11 cellular contexts compared by ENCODE assay signal in genomic region chr19:54388803-54389144, GRCh38. TPM values are rescaled to one million over a fixed set of nuclear protein-coding genes. Genes with fewer than 3 reads are reported as not detected.
A peak's percentile ranks its signal among the peaks of the same experiment; 100 is the strongest.
DNase-seq lines count a peak whose midpoint lies in the region; ATAC-seq, FAIRE-seq and TF ChIP-seq lines count a peak whose summit lies in the region.
"Had no signal": no experiment of that assay in that cellular context is flagged by ENCODE, and none has a peak within 500 bp of the region (broad histone marks: within the 10 kb centered on the region; RNA-seq: fewer than 3 reads in every experiment).

No MANE protein-coding gene starts in this region.

- H3K4me2 ChIP-seq in astrocyte (ENCODE audit: low read length) = peak overlapping the region; percentile 66

- H3K27me3 Mint-ChIP-seq in CD4-positive, CD25-positive, alpha-beta regulatory T cell = peaks cover 16% of the 10 kb centered on the region
- H3K27me3 Mint-ChIP-seq in astrocyte (ENCODE audit: low read depth, unreplicated experiment) (peaks cover 28% of the 10 kb centered on the region), natural killer cell (ENCODE audit: low read depth in 2 of 2) (peaks cover 4 to 9% of the 10 kb centered on the region in 2 donors)

- H3K36me3 Mint-ChIP-seq in CD4-positive, CD25-positive, alpha-beta regulatory T cell = no peaks in the 10 kb centered on the region
- H3K36me3 Mint-ChIP-seq in astrocyte (ENCODE audit: low read depth, unreplicated experiment) (no peaks in the 10 kb centered on the region), natural killer cell (no peaks in the 10 kb centered on the region)

- peak overlapping the region; percentile 41 for H2AFZ ChIP-seq in astrocyte (ENCODE audit: low read depth, low read length)

- H3K9me3 Mint-ChIP-seq in CD4-positive, CD25-positive, alpha-beta regulatory T cell = no peaks in the 10 kb centered on the region
- H3K9me3 Mint-ChIP-seq in astrocyte (ENCODE audit: unreplicated experiment) (peaks cover 2% of the 10 kb centered on the region), natural killer cell (no peaks in the 10 kb centered on the region)

- no peaks in the 10 kb centered on the region for H4K20me1 ChIP-seq in astrocyte (ENCODE audit: insufficient read depth, low read length)

- H3K36me3 ChIP-seq in CD4-positive, CD25-positive, alpha-beta regulatory T cell (ENCODE audit: control insufficient read depth, insufficient read depth, low read length) = no peaks in the 10 kb centered on the region
- H3K36me3 ChIP-seq in HUES48 (ENCODE audit: control insufficient read depth, insufficient read depth, low read length) (no peaks in the 10 kb centered on the region), astrocyte (ENCODE audit: insufficient read depth, low read length) (no peaks in the 10 kb centered on the region)
- H3K36me3 ChIP-seq: cardiac muscle cell had no signal

- intact Hi-C loops in natural killer cell (cut with micrococcal nuclease) = loop anchor here (5.0 kb wide), 1 partner anchor 36 kb away; no protein-coding TSS in a partner anchor

- peaks cover 19 to 49% (median 33%) of the 10 kb centered on the region in 4 donors for H3K4me1 Mint-ChIP-seq in CD4-positive, CD25-positive, alpha-beta regulatory T cell
- H3K4me1 Mint-ChIP-seq in astrocyte (ENCODE audit: low read depth, unreplicated experiment) (peaks cover 3% of the 10 kb centered on the region), natural killer cell (peaks cover 25 to 41% of the 10 kb centered on the region in 2 donors)

- no peak for FAIRE-seq in astrocyte (lab: Jason Lieb, UNC)

- H3K27me3 ChIP-seq in CD4-positive, CD25-positive, alpha-beta regulatory T cell (ENCODE audit: control insufficient read depth, insufficient read depth, low read length) = no peaks in the 10 kb centered on the region
- H3K27me3 ChIP-seq in HUES48 (ENCODE audit: control insufficient read depth, insufficient read depth, low read length) (peaks cover 20% of the 10 kb centered on the region), astrocyte (ENCODE audit: insufficient read depth, low read length) (peaks cover 4% of the 10 kb centered on the region)

- peak overlapping the region; percentile 83 for H3K4me3 ChIP-seq in CD4-positive, CD25-positive, alpha-beta regulatory T cell (ENCODE audit: low read depth, low read length)
- peak overlapping the region; percentile 34; the same call in 1 of the 2 replicates for H3K4me3 ChIP-seq in HUES48 (ENCODE audit: low read depth, low read length)
- H3K4me3 ChIP-seq in astrocyte (ENCODE audit: insufficient read depth, low read depth, low read length) = no peak overlapping the region
- H3K4me3 ChIP-seq: cardiac muscle cell had no signal

- H3K4me1 ChIP-seq in CD4-positive, CD25-positive, alpha-beta regulatory T cell (ENCODE audit: control insufficient read depth, insufficient read depth, low read length, poor library complexity, severe bottlenecking) = peaks cover 35% of the 10 kb centered on the region
- peaks cover 12% of the 10 kb centered on the region for H3K4me1 ChIP-seq in HUES48 (ENCODE audit: control insufficient read depth, insufficient read depth, low read length)
- H3K4me1 ChIP-seq in astrocyte (ENCODE audit: insufficient read depth, low read length) = no peaks in the 10 kb centered on the region

- H3K27ac ChIP-seq in CD4-positive, CD25-positive, alpha-beta regulatory T cell (ENCODE audit: insufficient read depth, low read length, poor library complexity, severe bottlenecking) = peak overlapping the region; percentile 67
- H3K27ac ChIP-seq in HUES48 (ENCODE audit: low read depth, low read length) (no peak overlapping the region), astrocyte (ENCODE audit: low read depth, low read length) (no peak overlapping the region)
- H3K27ac ChIP-seq: cardiac muscle cell had no signal

- H3K9ac ChIP-seq in HUES48 (ENCODE audit: low read depth, low read length) (no peak overlapping the region), astrocyte (ENCODE audit: low read length) (no peak overlapping the region)

- no peaks in the 10 kb centered on the region for H3K79me2 ChIP-seq in astrocyte (ENCODE audit: insufficient read depth, low read length)

- H3K9me3 ChIP-seq in CD4-positive, CD25-positive, alpha-beta regulatory T cell (ENCODE audit: control insufficient read depth in 2 of 2, low read length in 2 of 2) = no peaks in the 10 kb centered on the region
- H3K9me3 ChIP-seq in HUES48 (ENCODE audit: control insufficient read depth, insufficient read depth, low read length) = no peaks in the 10 kb centered on the region
- H3K9me3 ChIP-seq in astrocyte (ENCODE audit: insufficient read depth, low read depth, low read length) = no peaks in the 10 kb centered on the region

- H3K4me3 Mint-ChIP-seq in CD4-positive, CD25-positive, alpha-beta regulatory T cell = peak overlapping the region; percentile 90 to 99 (median 91)
- H3K4me3 Mint-ChIP-seq in astrocyte (ENCODE audit: unreplicated experiment) (peak overlapping the region; percentile 55), natural killer cell (peak overlapping the region; percentile 95)

- TF ChIP-seq CTCF in astrocyte (IDR thresholded peaks at IDR 0.05; ENCODE audit: insufficient read depth, low read depth, low read length) = no peak
- TF ChIP-seq CTCF in natural killer cell (IDR thresholded peaks at IDR 0.05) = no peak

- peak overlapping the region; percentile 77 to 94 (median 88) for H3K27ac Mint-ChIP-seq in CD4-positive, CD25-positive, alpha-beta regulatory T cell
- no peak overlapping the region for H3K27ac Mint-ChIP-seq in astrocyte (ENCODE audit: unreplicated experiment)
- H3K27ac Mint-ChIP-seq in natural killer cell = peak overlapping the region; percentile 87 to 92

- peak; percentile 19 for ATAC-seq in CD4-positive, CD25-positive, alpha-beta regulatory T cell (ENCODE audit: low read depth in 2 of 2)
- ATAC-seq in natural killer cell (peak in 2 of 3 donors; percentile 23 to 50), HG03460 (IDR thresholded peaks at IDR 0.05; ENCODE audit: unreplicated experiment) (no peak)

- DNase-seq in CD4-positive, CD25-positive, alpha-beta regulatory T cell = peak in 1 of 3 donors; percentile 27
- no peak for DNase-seq in astrocyte (ENCODE audit: low read depth)
- no peak for DNase-seq in natural killer cell
- DNase-seq in NCI-H82 treated with DMSO at 0.1 percent for 48 hours (lab: John Stamatoyannopoulos, UW; ENCODE audit: unreplicated experiment) = no peak
- no peak for DNase-seq in activated gamma-delta T cell treated with Interleukin-2 at 50 U/mL for 16 hours
- DNase-seq in activated CD8-positive, alpha-beta memory T cell treated with anti-CD3 and anti-CD28 coated beads, Interleukin-2, amount 50 U/mL, for 48 hours = no peak
- DNase-seq: right cardiac atrium had no signal

RNA-seq across cellular contexts. Expression of gene LAIR1, which starts 24.0 kb away (rescaled TPM):
- 33.2 TPM for total RNA-seq in CD4-positive, CD25-positive, alpha-beta regulatory T cell
- 10 to 100 TPM; 39.3 to 61.8 (median 45.3) TPM for polyA plus RNA-seq in CD4-positive, CD25-positive, alpha-beta regulatory T cell
- total RNA-seq in astrocyte (not detected in 2 replicates), natural killer cell (100 to 1,000 TPM; 117 to 163 (median 156) TPM)
- total RNA-seq: cardiac muscle cell, NCI-H460 had no signal
- polyA plus RNA-seq: cardiac muscle cell had no signal

RNA-seq across cellular contexts. Expression of gene TTYH1, which starts 26.5 kb away (rescaled TPM):
- not detected for total RNA-seq in CD4-positive, CD25-positive, alpha-beta regulatory T cell
- polyA plus RNA-seq in CD4-positive, CD25-positive, alpha-beta regulatory T cell = under 1 TPM in 3 of 4 donors, not detected in 1; 0.17 to 1.00 (median 0.31) TPM
- 8.4 and 12.6 TPM in 2 replicates for total RNA-seq in astrocyte
- total RNA-seq in natural killer cell = under 1 TPM; 0.59 to 0.84 (median 0.65) TPM
- total RNA-seq: cardiac muscle cell, NCI-H460 had no signal

RNA-seq across cellular contexts. Expression of gene LILRA4, which starts 49.8 kb away (rescaled TPM):
- not detected for total RNA-seq in CD4-positive, CD25-positive, alpha-beta regulatory T cell
- not detected for polyA plus RNA-seq in CD4-positive, CD25-positive, alpha-beta regulatory T cell
- not detected in 2 replicates for total RNA-seq in astrocyte
- total RNA-seq in natural killer cell = 1 to 10 TPM in 2 of 3 donors, not detected in 1; 2.0 to 2.4 TPM
- total RNA-seq: cardiac muscle cell, NCI-H460, right cardiac atrium had no signal
- polyA plus RNA-seq: cardiac muscle cell, right cardiac atrium had no signal

Comparison
In these comparisons a context has a peak if more than half of its experiments do, and no peak if none do; other contexts are left out.
1. RNA of gene LAIR1, which starts 24.0 kb away (total RNA-seq): 117 to 163 TPM in natural killer cell and 33.2 TPM in CD4-positive, CD25-positive, alpha-beta regulatory T cell (single experiment); not detected in astrocyte; every median in the first group is over 10 times any median in the second.
2. Peak in every context shown above with its lines, with median percentiles within 50 percentile points of each other: H3K4me3 Mint-ChIP-seq.